Comparison of ENCODE assay signal across 15 cellular contexts in genomic region chr14:100737526-100737925, GRCh38. TPM values are rescaled to one million over a fixed set of nuclear protein-coding genes. Genes with fewer than 3 reads are reported as not detected.
A peak's percentile ranks its signal among the peaks of the same experiment; 100 is the strongest.
DNase-seq lines count a peak whose midpoint lies in the region; ATAC-seq and TF ChIP-seq lines count a peak whose summit lies in the region.
"Had no signal": no experiment of that assay in that cellular context is flagged by ENCODE, and none has a peak within 500 bp of the region (broad histone marks: within the 10 kb centered on the region; RNA-seq: fewer than 3 reads in every experiment).

No MANE protein-coding gene starts in this region.

- no peaks in the 10 kb centered on the region for H3K36me3 Mint-ChIP-seq in natural killer cell treated with Interleukin-12 subunit alpha and Interleukin-12 subunit beta and Interleukin-15 and Interleukin-18, amount 100 ng/mL, for 72 hours
- H3K36me3 Mint-ChIP-seq: CD4-positive, alpha-beta memory T cell had no signal

- H3K9me3 ChIP-seq in suprapubic skin, result no peaks in the 10 kb centered on the region
- H3K9me3 ChIP-seq: BE2C had no signal

- no peaks in the 10 kb centered on the region for H3K36me3 ChIP-seq in H7 (replicated peaks; ENCODE audit: control insufficient read depth, insufficient read depth, low read length)
- no peaks in the 10 kb centered on the region for H3K36me3 ChIP-seq in suprapubic skin

- no peak overlapping the region for H3K4me3 Mint-ChIP-seq in natural killer cell treated with Interleukin-12 subunit alpha and Interleukin-12 subunit beta and Interleukin-15 and Interleukin-18, amount 100 ng/mL, for 72 hours
- H3K4me3 Mint-ChIP-seq: CD4-positive, alpha-beta memory T cell had no signal

- H3K4me3 ChIP-seq in H7 (ENCODE audit: insufficient read depth, low read depth, low read length), result no peak overlapping the region
- H3K4me3 ChIP-seq in suprapubic skin, result no peak overlapping the region
- H3K4me3 ChIP-seq: K562, SK-N-MC had no signal

- WGBS in suprapubic skin, result 98% methylated on average over 8 of the region's 17 CpGs

- TF ChIP-seq EP300 in suprapubic skin (IDR thresholded peaks at IDR 0.05), result no peak

- H3K4me1 Mint-ChIP-seq in natural killer cell treated with Interleukin-12 subunit alpha and Interleukin-12 subunit beta and Interleukin-15 and Interleukin-18, amount 100 ng/mL, for 72 hours (ENCODE audit: low read depth in 2 of 2), result no peaks in the 10 kb centered on the region
- H3K4me1 Mint-ChIP-seq: CD4-positive, alpha-beta memory T cell had no signal

- TF ChIP-seq CTCF in suprapubic skin (IDR thresholded peaks at IDR 0.05), result no peak

- H3K27ac ChIP-seq in suprapubic skin, result no peak overlapping the region
- H3K27ac ChIP-seq: SK-N-MC had no signal

- no peaks in the 10 kb centered on the region for H3K9me3 Mint-ChIP-seq in natural killer cell treated with Interleukin-12 subunit alpha and Interleukin-12 subunit beta and Interleukin-15 and Interleukin-18, amount 100 ng/mL, for 72 hours

- no peak for ATAC-seq in natural killer cell treated with Interleukin-12 subunit alpha and Interleukin-12 subunit beta and Interleukin-15 and Interleukin-18, amount 100 ng/mL, for 72 hours
- ATAC-seq: K562 had no signal

- H3K27me3 Mint-ChIP-seq in natural killer cell treated with Interleukin-12 subunit alpha and Interleukin-12 subunit beta and Interleukin-15 and Interleukin-18, amount 100 ng/mL, for 72 hours, result peaks cover 0 to 4% of the 10 kb centered on the region in 2 donors

- DNase-seq in H7 (peak; percentile 36), ecto neural progenitor cell (ENCODE audit: low spot score) (peak; percentile 41), suprapubic skin (ENCODE audit: low spot score in 2 of 2) (peak; percentile 51 to 65), NCI-H2171 (lab: John Stamatoyannopoulos, UW) (no peak), NCI-H187 (lab: John Stamatoyannopoulos, UW) (no peak), amniotic stem cell (lab: John Stamatoyannopoulos, UW) (no peak)
- peak; percentile 41 for DNase-seq in natural killer cell treated with Interleukin-12 subunit alpha and Interleukin-12 subunit beta and Interleukin-15 and Interleukin-18, amount 100 ng/mL, for 72 hours (ENCODE audit: low spot score)
- DNase-seq: BE2C; CD4-positive, alpha-beta memory T cell; DND-41; HCEC 1CT; NCI-H82 had no signal

- H3K27ac Mint-ChIP-seq in natural killer cell treated with Interleukin-12 subunit alpha and Interleukin-12 subunit beta and Interleukin-15 and Interleukin-18, amount 100 ng/mL, for 72 hours, result no peak overlapping the region
- H3K27ac Mint-ChIP-seq: CD4-positive, alpha-beta memory T cell had no signal

- TF ChIP-seq POLR2A in suprapubic skin (IDR thresholded peaks at IDR 0.05), result no peak

- H3K27me3 ChIP-seq in H7 (ENCODE audit: control insufficient read depth, insufficient read depth, low read length) (no peaks in the 10 kb centered on the region), suprapubic skin (peaks cover 28% of the 10 kb centered on the region)
- H3K27me3 ChIP-seq: BE2C had no signal

- no peaks in the 10 kb centered on the region for H3K4me1 ChIP-seq in suprapubic skin

RNA-seq across cellular contexts. Expression of gene DLK1, which starts 10.8 kb away (rescaled TPM):
- 0.37 and 1.5 TPM in 2 replicates for total RNA-seq in H7 (2014; rRNA removed; shearing (Covaris generic))
- total RNA-seq in natural killer cell treated with Interleukin-12 subunit alpha and Interleukin-12 subunit beta and Interleukin-15 and Interleukin-18, amount 100 ng/mL, for 72 hours, result not detected
- not detected for total RNA-seq in suprapubic skin
- total RNA-seq: CD4-positive, alpha-beta memory T cell; NCI-H460 had no signal

Comparison
In these comparisons a context has a peak if more than half of its experiments do, and no peak if none do; other contexts are left out.
1. DNase-seq: peak in H7 (single experiment), ecto neural progenitor cell (single experiment), natural killer cell treated with Interleukin-12 subunit alpha and Interleukin-12 subunit beta and Interleukin-15 and Interleukin-18, amount 100 ng/mL, for 72 hours (single experiment) and suprapubic skin (2 of 2); none in NCI-H2171 (single experiment), NCI-H187 (0 of 2) and amniotic stem cell (single experiment).